16 cellular contexts compared by ENCODE assay signal in genomic region chr11:46827995-46828394, GRCh38. TPM values are rescaled to one million over a fixed set of nuclear protein-coding genes. Genes with fewer than 3 reads are reported as not detected.
DNase-seq lines count a peak whose midpoint lies in the region; ATAC-seq and TF ChIP-seq lines count a peak whose summit lies in the region.
"Had no signal": no experiment of that assay in that cellular context is flagged by ENCODE, and none has a peak within 500 bp of the region (broad histone marks: within the 10 kb centered on the region; RNA-seq: fewer than 3 reads in every experiment).

No MANE protein-coding gene starts in this region.

- DNase-seq in CD4-positive, alpha-beta T cell: no peak
- DNase-seq in Karpas-422 (no peak), endodermal cell (no peak), SHP77 (lab: John Stamatoyannopoulos, UW) (no peak), left ventricle myocardium superior (no peak)
- no peak for DNase-seq in naive thymus-derived CD8-positive, alpha-beta T cell
- DNase-seq: activated CD4-positive, alpha-beta T cell treated with anti-CD3 and anti-CD28 coated beads for 4 hours; activated T-cell treated with anti-CD3 and anti-CD28 coated beads, Interleukin-2, amount 50 U/mL, for 1 hour; anterior cingulate cortex; mucosa of descending colon; NCI-H1930; T1000; thyroid gland had no signal

- peaks cover 4% of the 10 kb centered on the region; the same call in 1 of the 2 replicates for H4K20me1 ChIP-seq in Karpas-422 (ENCODE audit: insufficient read depth, low read depth, low read length)

- H3K9me3 ChIP-seq in CD4-positive, alpha-beta T cell (ENCODE audit: control insufficient read depth, low read length): no peaks in the 10 kb centered on the region
- H3K9me3 ChIP-seq in Karpas-422 (ENCODE audit: low read length) (no peaks in the 10 kb centered on the region), endodermal cell (ENCODE audit: control insufficient read depth, low read length) (no peaks in the 10 kb centered on the region)
- H3K9me3 ChIP-seq: mucosa of descending colon, thyroid gland had no signal

- H3K27me3 ChIP-seq in CD4-positive, alpha-beta T cell (ENCODE audit: control insufficient read depth, insufficient read depth, low read length): no peaks in the 10 kb centered on the region
- no peaks in the 10 kb centered on the region for H3K27me3 ChIP-seq in Karpas-422 (ENCODE audit: low read length)
- H3K27me3 ChIP-seq in endodermal cell (ENCODE audit: control insufficient read depth, insufficient read depth, low read length, poor library complexity, severe bottlenecking): no peaks in the 10 kb centered on the region
- H3K27me3 ChIP-seq: thyroid gland had no signal

- peaks cover 45% of the 10 kb centered on the region for H3K4me1 ChIP-seq in Karpas-422 (ENCODE audit: low read length)
- peaks cover 6% of the 10 kb centered on the region for H3K4me1 ChIP-seq in endodermal cell (ENCODE audit: control insufficient read depth, insufficient read depth, low read length)

- CTCF ChIA-PET in CD4-positive, alpha-beta T cell (lab: Charles Lee): interaction anchor here (0.6 kb wide), 1 partner anchor 687 kb away, joined by 5 read pairs; no protein-coding TSS in a partner anchor

- H3K9ac ChIP-seq in Karpas-422 (ENCODE audit: low read length) (peak overlapping the region; percentile 49), endodermal cell (ENCODE audit: extremely low read depth, low read length, poor library complexity, severe bottlenecking) (no peak overlapping the region)

- no peak overlapping the region for H2AFZ ChIP-seq in Karpas-422 (ENCODE audit: low read length)

- no peaks in the 10 kb centered on the region for H3K36me3 Mint-ChIP-seq in CD4-positive, alpha-beta T cell (ENCODE audit: low read depth)
- peaks cover 11% of the 10 kb centered on the region for H3K36me3 Mint-ChIP-seq in endodermal cell (ENCODE audit: low read depth)
- H3K36me3 Mint-ChIP-seq in naive thymus-derived CD8-positive, alpha-beta T cell: no peaks in the 10 kb centered on the region

- H3K4me3 Mint-ChIP-seq in CD4-positive, alpha-beta T cell: peak overlapping the region; percentile 46
- no peak overlapping the region for H3K4me3 Mint-ChIP-seq in endodermal cell
- H3K4me3 Mint-ChIP-seq in naive thymus-derived CD8-positive, alpha-beta T cell: peak overlapping the region in 8 of 10 donors; percentile 29 to 90 (median 85)
- H3K4me3 Mint-ChIP-seq: CD14-positive monocyte; dendritic cell treated with granulocyte-macrophage colony-stimulating factor and Interleukin-4, amounts not matched to agents 40 ng/mL and 50 ng/mL, for 4 days had no signal

- H3K79me2 ChIP-seq in Karpas-422 (ENCODE audit: low read length): peaks cover 98% of the 10 kb centered on the region

- H3K36me3 ChIP-seq in Karpas-422 (ENCODE audit: insufficient read depth, low read length) (no peaks in the 10 kb centered on the region), endodermal cell (ENCODE audit: control insufficient read depth, insufficient read depth, low read length) (peaks cover 5% of the 10 kb centered on the region)
- H3K36me3 ChIP-seq: thyroid gland had no signal

- no peak for ATAC-seq in CD4-positive, alpha-beta T cell (ENCODE audit: poor library complexity)
- no peak for ATAC-seq in naive thymus-derived CD8-positive, alpha-beta T cell
- ATAC-seq in GM18519 (IDR thresholded peaks at IDR 0.05; ENCODE audit: low FRiP score, unreplicated experiment) (no peak), left ventricle myocardium superior (no peak)
- ATAC-seq: mucosa of descending colon had no signal

- no peak overlapping the region for H3K27ac Mint-ChIP-seq in CD4-positive, alpha-beta T cell
- H3K27ac Mint-ChIP-seq in endodermal cell: no peak overlapping the region
- H3K27ac Mint-ChIP-seq in naive thymus-derived CD8-positive, alpha-beta T cell: peak overlapping the region in 1 of 10 donors; percentile 7

- intact Hi-C loops in CD4-positive, alpha-beta T cell (cut with DNase I, micrococcal nuclease): no loop called here
- intact Hi-C loops in left ventricle myocardium superior (cut with micrococcal nuclease): no loop called here

- H3K4me2 ChIP-seq in Karpas-422 (ENCODE audit: low read depth, low read length, poor library complexity, severe bottlenecking): peak overlapping the region; percentile 61

- WGBS in endodermal cell (ENCODE audit: insufficient coverage in 1 of 2, insufficient read length in 1 of 2), 2 experiments: 80% methylated on average over 1 of the region's 1 CpG; no CpG with 5 or more reads in 1 of the 2 experiments

- no peaks in the 10 kb centered on the region for H3K27me3 Mint-ChIP-seq in CD4-positive, alpha-beta T cell
- no peaks in the 10 kb centered on the region for H3K27me3 Mint-ChIP-seq in endodermal cell (ENCODE audit: insufficient read depth)
- H3K27me3 Mint-ChIP-seq in naive thymus-derived CD8-positive, alpha-beta T cell: no peaks in the 10 kb centered on the region
- H3K27me3 Mint-ChIP-seq: dendritic cell treated with granulocyte-macrophage colony-stimulating factor and Interleukin-4, amounts not matched to agents 40 ng/mL and 50 ng/mL, for 4 days had no signal

- no peak for TF ChIP-seq CTCF in CD4-positive, alpha-beta T cell (IDR thresholded peaks at IDR 0.05)
- TF ChIP-seq CTCF in endodermal cell (conservative IDR thresholded peaks at IDR 0.05): no peak

- no peak overlapping the region for H3K27ac ChIP-seq in CD4-positive, alpha-beta T cell (ENCODE audit: low read depth, low read length)
- H3K27ac ChIP-seq in Karpas-422 (ENCODE audit: low read length) (no peak overlapping the region), endodermal cell (ENCODE audit: low read depth, low read length) (peak overlapping the region; percentile 5)

- POLR2A ChIA-PET in CD4-positive, alpha-beta T cell (lab: Charles Lee): no interaction called here
- POLR2A ChIA-PET in naive thymus-derived CD8-positive, alpha-beta T cell (lab: Charles Lee): no interaction called here

- H3K4me1 Mint-ChIP-seq in CD4-positive, alpha-beta T cell (ENCODE audit: low read depth): peaks cover 42% of the 10 kb centered on the region
- H3K4me1 Mint-ChIP-seq in endodermal cell: peaks cover 22% of the 10 kb centered on the region
- H3K4me1 Mint-ChIP-seq in naive thymus-derived CD8-positive, alpha-beta T cell: peaks cover 12 to 41% (median 32%) of the 10 kb centered on the region in 4 donors

- H3K4me3 ChIP-seq in Karpas-422 (ENCODE audit: low read length): no peak overlapping the region; the same call in 1 of the 2 replicates
- no peak overlapping the region for H3K4me3 ChIP-seq in endodermal cell (ENCODE audit: low read length)
- H3K4me3 ChIP-seq: mucosa of descending colon, thyroid gland had no signal

- H3K9me3 Mint-ChIP-seq in CD4-positive, alpha-beta T cell: no peaks in the 10 kb centered on the region
- H3K9me3 Mint-ChIP-seq in endodermal cell: no peaks in the 10 kb centered on the region
- H3K9me3 Mint-ChIP-seq in naive thymus-derived CD8-positive, alpha-beta T cell: no peaks in the 10 kb centered on the region
- H3K9me3 Mint-ChIP-seq: CD14-positive monocyte; dendritic cell treated with granulocyte-macrophage colony-stimulating factor and Interleukin-4, amounts not matched to agents 40 ng/mL and 50 ng/mL, for 4 days had no signal

- H3K9me2 ChIP-seq in Karpas-422 (replicated peaks; ENCODE audit: insufficient read depth, low read length): no peaks in the 10 kb centered on the region

RNA-seq across cellular contexts. Expression of gene CKAP5, which starts 18.1 kb away (rescaled TPM):
- 10 to 100 TPM; 23.2 to 26.9 TPM for total RNA-seq in CD4-positive, alpha-beta T cell
- 70.0 and 82.2 TPM in 2 replicates for total RNA-seq in Karpas-422 (2014; rRNA removed; shearing (Covaris generic); ENCODE audit: low replicate concordance)
- total RNA-seq in endodermal cell: 100 to 1,000 TPM; 162 to 211 TPM
- polyA plus RNA-seq in endodermal cell (2013, experiment 1 of 2): 160 TPM
- polyA plus RNA-seq in endodermal cell (2013, experiment 2 of 2): 156 TPM
- 10 to 100 TPM; 42.2 to 45.7 TPM for total RNA-seq in naive thymus-derived CD8-positive, alpha-beta T cell
- polyA plus RNA-seq in naive thymus-derived CD8-positive, alpha-beta T cell: 10 to 100 TPM; 10.7 to 17.2 (median 11.0) TPM
- 73.6 TPM for total RNA-seq in left ventricle myocardium superior
